ENCODE assay signal across 1 cellular context in genomic region chr7:81684513-81685262, GRCh38.
TF ChIP-seq lines count a peak whose summit lies in the region.

No MANE protein-coding gene starts in this region.

TF ChIP-seq in HEK293, 187 proteins besides CTCF, POLR2A, EP300 and RAD21 (continued from another document):
- TF ChIP-seq ZNF280D (tag by site-specific recombination; IDR thresholded peaks at IDR 0.05) = no peak
- peak; percentile 75 for TF ChIP-seq ZBTB21 (tag by site-specific recombination; IDR thresholded peaks at IDR 0.05)
- TF ChIP-seq ZNF140 (tag by site-specific recombination; IDR thresholded peaks at IDR 0.05) = peak; percentile 23; the same call in 1 of the 2 replicates
- 0 out of 2 replicates have a peak, but pooled peaks have one; percentile 30 for TF ChIP-seq PATZ1 (tag by site-specific recombination; IDR thresholded peaks at IDR 0.05)
- no peak for TF ChIP-seq KLF1 (tag by site-specific recombination; IDR thresholded peaks at IDR 0.05)
- no peak for TF ChIP-seq GFI1B (tag by site-specific recombination; IDR thresholded peaks at IDR 0.05)
- TF ChIP-seq ZNF394 (tag by site-specific recombination; IDR thresholded peaks at IDR 0.05; ENCODE audit: borderline replicate concordance) = peak; percentile 87
- peak; percentile 91 for TF ChIP-seq ZNF341 (tag by site-specific recombination; IDR thresholded peaks at IDR 0.05; ENCODE audit: low read depth)
- peak; percentile 57; the same call in 1 of the 2 replicates for TF ChIP-seq HIC1 (tag by site-specific recombination; IDR thresholded peaks at IDR 0.05)
- TF ChIP-seq ZNF184 (tag by site-specific recombination; IDR thresholded peaks at IDR 0.05) = 0 out of 2 replicates have a peak, but pooled peaks have one; percentile 64
- TF ChIP-seq KLF10 (tag by site-specific recombination; IDR thresholded peaks at IDR 0.05) = peak; percentile 51
- peak; percentile 31; the same call in 1 of the 2 replicates for TF ChIP-seq ZNF518A (tag by site-specific recombination; conservative IDR thresholded peaks at IDR 0.05; ENCODE audit: low read depth)
- peak; percentile 44; the same call in 1 of the 2 replicates for TF ChIP-seq ZNF639 (tag by site-specific recombination; IDR thresholded peaks at IDR 0.05)
- peak; percentile 84 for TF ChIP-seq INSM2 (tag by site-specific recombination; IDR thresholded peaks at IDR 0.05)
- TF ChIP-seq KLF8 (tag by site-specific recombination; IDR thresholded peaks at IDR 0.05) = 0 out of 2 replicates have a peak, but pooled peaks have one; percentile 39
- TF ChIP-seq ZNF660 (tag by site-specific recombination; IDR thresholded peaks at IDR 0.05) = peak; percentile 90
- peak; percentile 76 for TF ChIP-seq ZBTB17 (tag by site-specific recombination; IDR thresholded peaks at IDR 0.05)
- TF ChIP-seq SP7 (tag by site-specific recombination; IDR thresholded peaks at IDR 0.05) = peak; percentile 85
- TF ChIP-seq ZNF560 (tag by site-specific recombination; IDR thresholded peaks at IDR 0.05; ENCODE audit: borderline replicate concordance) = no peak
- peak; percentile 96 for TF ChIP-seq ZNF366 (tag by site-specific recombination; conservative IDR thresholded peaks at IDR 0.05)
- peak; percentile 28; the same call in 1 of the 2 replicates for TF ChIP-seq ZNF76 (tag by site-specific recombination; IDR thresholded peaks at IDR 0.05; ENCODE audit: borderline replicate concordance, low read depth)
- no peak for TF ChIP-seq KLF16 (tag by site-specific recombination; IDR thresholded peaks at IDR 0.05)
